1 cellular context compared by ENCODE assay signal in the genomic region with DNA sequence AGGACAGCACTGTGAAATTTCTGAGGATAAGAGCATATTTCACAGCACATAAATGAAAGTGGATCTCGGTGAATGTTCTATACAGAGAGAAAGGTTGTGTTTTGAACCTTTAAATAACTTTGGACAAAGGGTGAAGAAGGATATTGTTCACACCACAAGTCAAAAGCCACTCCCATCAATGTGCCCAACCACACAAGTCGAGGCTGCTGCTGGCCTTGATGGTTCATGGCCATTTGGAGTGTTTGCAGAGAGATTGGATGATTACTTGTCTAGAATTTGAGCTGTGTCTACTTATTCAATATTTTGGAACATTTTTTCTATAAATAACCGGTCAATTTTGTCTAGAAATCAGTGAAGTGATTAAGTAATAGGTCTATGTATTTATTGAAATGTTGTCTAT.
TF ChIP-seq lines count a peak whose summit lies in the region.

No MANE protein-coding gene starts in this region.

TF ChIP-seq in HCT116, 20 proteins besides CTCF, POLR2A, EP300 and RAD21 (continued from another document):
- TF ChIP-seq, protein P1, sequence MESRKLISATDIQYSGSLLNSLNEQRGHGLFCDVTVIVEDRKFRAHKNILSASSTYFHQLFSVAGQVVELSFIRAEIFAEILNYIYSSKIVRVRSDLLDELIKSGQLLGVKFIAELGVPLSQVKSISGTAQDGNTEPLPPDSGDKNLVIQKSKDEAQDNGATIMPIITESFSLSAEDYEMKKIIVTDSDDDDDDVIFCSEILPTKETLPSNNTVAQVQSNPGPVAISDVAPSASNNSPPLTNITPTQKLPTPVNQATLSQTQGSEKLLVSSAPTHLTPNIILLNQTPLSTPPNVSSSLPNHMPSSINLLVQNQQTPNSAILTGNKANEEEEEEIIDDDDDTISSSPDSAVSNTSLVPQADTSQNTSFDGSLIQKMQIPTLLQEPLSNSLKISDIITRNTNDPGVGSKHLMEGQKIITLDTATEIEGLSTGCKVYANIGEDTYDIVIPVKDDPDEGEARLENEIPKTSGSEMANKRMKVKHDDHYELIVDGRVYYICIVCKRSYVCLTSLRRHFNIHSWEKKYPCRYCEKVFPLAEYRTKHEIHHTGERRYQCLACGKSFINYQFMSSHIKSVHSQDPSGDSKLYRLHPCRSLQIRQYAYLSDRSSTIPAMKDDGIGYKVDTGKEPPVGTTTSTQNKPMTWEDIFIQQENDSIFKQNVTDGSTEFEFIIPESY (IDR thresholded peaks at IDR 0.05; ENCODE audit: extremely low read depth, insufficient replicate concordance, low read length), result no peak
- TF ChIP-seq SIN3A (IDR thresholded peaks at IDR 0.05; ENCODE audit: low read depth) (no peak; the same call in 1 of the 2 replicates), POLR2AphosphoS5 (IDR thresholded peaks at IDR 0.05; ENCODE audit: low read depth, low read length) (0 out of 2 replicates have a peak, but pooled peaks have one; percentile 40), EZH2phosphoT487 (IDR thresholded peaks at IDR 0.05; ENCODE audit: borderline replicate concordance) (no peak), YY1 (IDR thresholded peaks at IDR 0.05; ENCODE audit: extremely low read depth, insufficient replicate concordance, low read depth, low read length) (no peak), TCF7L2 (IDR thresholded peaks at IDR 0.05; ENCODE audit: borderline replicate concordance, extremely low read depth, insufficient read depth, insufficient read length) (no peak), CBX3 (IDR thresholded peaks at IDR 0.05; ENCODE audit: low read depth) (no peak), ZNF274 (IDR thresholded peaks at IDR 0.05; ENCODE audit: low read depth, low read length) (no peak)
- TF ChIP-seq, protein P2, sequence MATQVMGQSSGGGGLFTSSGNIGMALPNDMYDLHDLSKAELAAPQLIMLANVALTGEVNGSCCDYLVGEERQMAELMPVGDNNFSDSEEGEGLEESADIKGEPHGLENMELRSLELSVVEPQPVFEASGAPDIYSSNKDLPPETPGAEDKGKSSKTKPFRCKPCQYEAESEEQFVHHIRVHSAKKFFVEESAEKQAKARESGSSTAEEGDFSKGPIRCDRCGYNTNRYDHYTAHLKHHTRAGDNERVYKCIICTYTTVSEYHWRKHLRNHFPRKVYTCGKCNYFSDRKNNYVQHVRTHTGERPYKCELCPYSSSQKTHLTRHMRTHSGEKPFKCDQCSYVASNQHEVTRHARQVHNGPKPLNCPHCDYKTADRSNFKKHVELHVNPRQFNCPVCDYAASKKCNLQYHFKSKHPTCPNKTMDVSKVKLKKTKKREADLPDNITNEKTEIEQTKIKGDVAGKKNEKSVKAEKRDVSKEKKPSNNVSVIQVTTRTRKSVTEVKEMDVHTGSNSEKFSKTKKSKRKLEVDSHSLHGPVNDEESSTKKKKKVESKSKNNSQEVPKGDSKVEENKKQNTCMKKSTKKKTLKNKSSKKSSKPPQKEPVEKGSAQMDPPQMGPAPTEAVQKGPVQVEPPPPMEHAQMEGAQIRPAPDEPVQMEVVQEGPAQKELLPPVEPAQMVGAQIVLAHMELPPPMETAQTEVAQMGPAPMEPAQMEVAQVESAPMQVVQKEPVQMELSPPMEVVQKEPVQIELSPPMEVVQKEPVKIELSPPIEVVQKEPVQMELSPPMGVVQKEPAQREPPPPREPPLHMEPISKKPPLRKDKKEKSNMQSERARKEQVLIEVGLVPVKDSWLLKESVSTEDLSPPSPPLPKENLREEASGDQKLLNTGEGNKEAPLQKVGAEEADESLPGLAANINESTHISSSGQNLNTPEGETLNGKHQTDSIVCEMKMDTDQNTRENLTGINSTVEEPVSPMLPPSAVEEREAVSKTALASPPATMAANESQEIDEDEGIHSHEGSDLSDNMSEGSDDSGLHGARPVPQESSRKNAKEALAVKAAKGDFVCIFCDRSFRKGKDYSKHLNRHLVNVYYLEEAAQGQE (IDR thresholded peaks at IDR 0.05; ENCODE audit: low read depth), result no peak
